1 cellular context compared by ENCODE assay signal in the genomic region with DNA sequence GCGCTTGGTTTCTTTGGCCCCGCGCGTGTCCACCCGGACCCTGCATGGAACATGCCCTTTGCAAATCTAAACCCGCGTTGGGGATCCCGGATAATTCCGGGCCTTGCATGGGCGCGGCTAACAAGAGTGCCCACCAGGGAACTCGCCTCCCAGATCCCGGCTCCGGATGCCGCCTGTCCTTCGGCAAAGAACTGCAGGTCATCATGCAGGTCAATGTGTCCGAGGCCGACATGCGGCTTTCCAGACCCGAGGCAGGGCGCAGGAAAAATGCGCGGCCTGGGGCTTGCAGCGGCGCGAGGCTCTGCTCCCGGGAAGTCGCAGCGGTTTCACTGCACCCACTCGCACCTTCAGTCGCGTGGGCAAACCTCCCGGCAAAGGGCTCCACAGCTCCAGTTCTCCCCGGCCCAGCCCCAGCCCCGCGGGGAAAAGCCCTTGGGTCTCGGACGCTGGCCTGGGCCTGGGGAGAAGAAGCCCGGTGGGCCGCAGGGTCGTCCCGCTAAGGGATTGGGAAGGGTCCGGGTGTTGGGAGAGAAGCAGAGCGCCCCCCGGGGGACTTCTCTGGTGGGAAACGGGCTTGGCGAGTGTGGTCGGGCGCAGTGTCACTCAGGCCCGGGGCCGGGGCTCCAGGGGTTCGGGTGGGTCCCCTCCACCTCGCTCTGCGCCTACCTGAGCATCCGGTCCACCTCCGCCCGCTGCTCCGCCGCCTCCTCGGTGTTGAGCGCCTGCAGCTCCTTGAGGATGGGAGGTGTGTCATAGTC.
TF ChIP-seq lines count a peak whose summit lies in the region.

No MANE protein-coding gene starts in this region.

TF ChIP-seq in HepG2, 621 proteins besides CTCF, POLR2A, EP300 and RAD21 (continued from another document):
- TF ChIP-seq ZNF670 (CRISPR knock-in tag; IDR thresholded peaks at IDR 0.05; ENCODE audit: borderline replicate concordance) (0 out of 2 replicates have a peak, but pooled peaks have one; percentile 68), SIX1 (CRISPR knock-in tag; IDR thresholded peaks at IDR 0.05; ENCODE audit: borderline replicate concordance) (no peak), ZKSCAN1 (IDR thresholded peaks at IDR 0.05; ENCODE audit: low read length) (no peak), ZNF431 (CRISPR knock-in tag; IDR thresholded peaks at IDR 0.05; ENCODE audit: borderline replicate concordance, low read depth) (no peak), NBN (conservative IDR thresholded peaks at IDR 0.05) (no peak), ZNF251 (CRISPR knock-in tag; IDR thresholded peaks at IDR 0.05) (no peak), KLF16 (CRISPR knock-in tag; IDR thresholded peaks at IDR 0.05) (no peak), ZNF782 (CRISPR knock-in tag; IDR thresholded peaks at IDR 0.05; ENCODE audit: borderline replicate concordance) (no peak), DPF2 (CRISPR knock-in tag; IDR thresholded peaks at IDR 0.05; ENCODE audit: borderline replicate concordance, low read depth) (no peak), ISL2 (CRISPR knock-in tag; IDR thresholded peaks at IDR 0.05) (no peak), ZNF775 (CRISPR knock-in tag; IDR thresholded peaks at IDR 0.05; ENCODE audit: borderline replicate concordance) (no peak), KDM2A (CRISPR knock-in tag; IDR thresholded peaks at IDR 0.05; ENCODE audit: borderline replicate concordance, low read depth) (0 out of 2 replicates have a peak, but pooled peaks have one; percentile 34), SALL1 (CRISPR knock-in tag; IDR thresholded peaks at IDR 0.05) (no peak; the same call in 1 of the 2 replicates), RBFOX2 (IDR thresholded peaks at IDR 0.05; ENCODE audit: low read depth, low read length) (peak; percentile 75), AGO1 (IDR thresholded peaks at IDR 0.05; ENCODE audit: low read depth, low read length, poor library complexity, severe bottlenecking) (peak; percentile 74), YY1 (IDR thresholded peaks at IDR 0.05; ENCODE audit: insufficient read depth, insufficient replicate concordance, low read depth, low read length) (no peak), REPIN1 (CRISPR knock-in tag; IDR thresholded peaks at IDR 0.05; ENCODE audit: borderline replicate concordance, low read depth) (no peak; the same call in 1 of the 2 replicates), ZNF496 (CRISPR knock-in tag; IDR thresholded peaks at IDR 0.05; ENCODE audit: insufficient replicate concordance) (no peak), RORA (CRISPR knock-in tag; IDR thresholded peaks at IDR 0.05) (no peak), FOSL1 (CRISPR knock-in tag; IDR thresholded peaks at IDR 0.05; ENCODE audit: borderline replicate concordance) (0 out of 2 replicates have a peak, but pooled peaks have one; percentile 24), JARID2 (CRISPR knock-in tag; IDR thresholded peaks at IDR 0.05; ENCODE audit: insufficient replicate concordance) (no peak), NR2F6 (IDR thresholded peaks at IDR 0.05) (peak; percentile 16; the same call in 1 of the 2 replicates), NR2F6 (CRISPR knock-in tag; IDR thresholded peaks at IDR 0.05) (no peak), ZBTB38 (CRISPR knock-in tag; IDR thresholded peaks at IDR 0.05) (0 out of 2 replicates have a peak, but pooled peaks have one; percentile 93)
- TF ChIP-seq, protein P1, sequence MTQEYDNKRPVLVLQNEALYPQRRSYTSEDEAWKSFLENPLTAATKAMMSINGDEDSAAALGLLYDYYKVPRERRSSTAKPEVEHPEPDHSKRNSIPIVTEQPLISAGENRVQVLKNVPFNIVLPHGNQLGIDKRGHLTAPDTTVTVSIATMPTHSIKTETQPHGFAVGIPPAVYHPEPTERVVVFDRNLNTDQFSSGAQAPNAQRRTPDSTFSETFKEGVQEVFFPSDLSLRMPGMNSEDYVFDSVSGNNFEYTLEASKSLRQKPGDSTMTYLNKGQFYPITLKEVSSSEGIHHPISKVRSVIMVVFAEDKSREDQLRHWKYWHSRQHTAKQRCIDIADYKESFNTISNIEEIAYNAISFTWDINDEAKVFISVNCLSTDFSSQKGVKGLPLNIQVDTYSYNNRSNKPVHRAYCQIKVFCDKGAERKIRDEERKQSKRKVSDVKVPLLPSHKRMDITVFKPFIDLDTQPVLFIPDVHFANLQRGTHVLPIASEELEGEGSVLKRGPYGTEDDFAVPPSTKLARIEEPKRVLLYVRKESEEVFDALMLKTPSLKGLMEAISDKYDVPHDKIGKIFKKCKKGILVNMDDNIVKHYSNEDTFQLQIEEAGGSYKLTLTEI (CRISPR knock-in tag; conservative IDR thresholded peaks at IDR 0.05) = no peak
- TF ChIP-seq, protein P2, sequence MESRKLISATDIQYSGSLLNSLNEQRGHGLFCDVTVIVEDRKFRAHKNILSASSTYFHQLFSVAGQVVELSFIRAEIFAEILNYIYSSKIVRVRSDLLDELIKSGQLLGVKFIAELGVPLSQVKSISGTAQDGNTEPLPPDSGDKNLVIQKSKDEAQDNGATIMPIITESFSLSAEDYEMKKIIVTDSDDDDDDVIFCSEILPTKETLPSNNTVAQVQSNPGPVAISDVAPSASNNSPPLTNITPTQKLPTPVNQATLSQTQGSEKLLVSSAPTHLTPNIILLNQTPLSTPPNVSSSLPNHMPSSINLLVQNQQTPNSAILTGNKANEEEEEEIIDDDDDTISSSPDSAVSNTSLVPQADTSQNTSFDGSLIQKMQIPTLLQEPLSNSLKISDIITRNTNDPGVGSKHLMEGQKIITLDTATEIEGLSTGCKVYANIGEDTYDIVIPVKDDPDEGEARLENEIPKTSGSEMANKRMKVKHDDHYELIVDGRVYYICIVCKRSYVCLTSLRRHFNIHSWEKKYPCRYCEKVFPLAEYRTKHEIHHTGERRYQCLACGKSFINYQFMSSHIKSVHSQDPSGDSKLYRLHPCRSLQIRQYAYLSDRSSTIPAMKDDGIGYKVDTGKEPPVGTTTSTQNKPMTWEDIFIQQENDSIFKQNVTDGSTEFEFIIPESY (CRISPR knock-in tag; IDR thresholded peaks at IDR 0.05) = 0 out of 2 replicates have a peak, but pooled peaks have one; percentile 4
- TF ChIP-seq, protein P3, sequence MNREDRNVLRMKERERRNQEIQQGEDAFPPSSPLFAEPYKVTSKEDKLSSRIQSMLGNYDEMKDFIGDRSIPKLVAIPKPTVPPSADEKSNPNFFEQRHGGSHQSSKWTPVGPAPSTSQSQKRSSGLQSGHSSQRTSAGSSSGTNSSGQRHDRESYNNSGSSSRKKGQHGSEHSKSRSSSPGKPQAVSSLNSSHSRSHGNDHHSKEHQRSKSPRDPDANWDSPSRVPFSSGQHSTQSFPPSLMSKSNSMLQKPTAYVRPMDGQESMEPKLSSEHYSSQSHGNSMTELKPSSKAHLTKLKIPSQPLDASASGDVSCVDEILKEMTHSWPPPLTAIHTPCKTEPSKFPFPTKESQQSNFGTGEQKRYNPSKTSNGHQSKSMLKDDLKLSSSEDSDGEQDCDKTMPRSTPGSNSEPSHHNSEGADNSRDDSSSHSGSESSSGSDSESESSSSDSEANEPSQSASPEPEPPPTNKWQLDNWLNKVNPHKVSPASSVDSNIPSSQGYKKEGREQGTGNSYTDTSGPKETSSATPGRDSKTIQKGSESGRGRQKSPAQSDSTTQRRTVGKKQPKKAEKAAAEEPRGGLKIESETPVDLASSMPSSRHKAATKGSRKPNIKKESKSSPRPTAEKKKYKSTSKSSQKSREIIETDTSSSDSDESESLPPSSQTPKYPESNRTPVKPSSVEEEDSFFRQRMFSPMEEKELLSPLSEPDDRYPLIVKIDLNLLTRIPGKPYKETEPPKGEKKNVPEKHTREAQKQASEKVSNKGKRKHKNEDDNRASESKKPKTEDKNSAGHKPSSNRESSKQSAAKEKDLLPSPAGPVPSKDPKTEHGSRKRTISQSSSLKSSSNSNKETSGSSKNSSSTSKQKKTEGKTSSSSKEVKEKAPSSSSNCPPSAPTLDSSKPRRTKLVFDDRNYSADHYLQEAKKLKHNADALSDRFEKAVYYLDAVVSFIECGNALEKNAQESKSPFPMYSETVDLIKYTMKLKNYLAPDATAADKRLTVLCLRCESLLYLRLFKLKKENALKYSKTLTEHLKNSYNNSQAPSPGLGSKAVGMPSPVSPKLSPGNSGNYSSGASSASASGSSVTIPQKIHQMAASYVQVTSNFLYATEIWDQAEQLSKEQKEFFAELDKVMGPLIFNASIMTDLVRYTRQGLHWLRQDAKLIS (CRISPR knock-in tag; IDR thresholded peaks at IDR 0.05) = no peak
- TF ChIP-seq, protein P4, sequence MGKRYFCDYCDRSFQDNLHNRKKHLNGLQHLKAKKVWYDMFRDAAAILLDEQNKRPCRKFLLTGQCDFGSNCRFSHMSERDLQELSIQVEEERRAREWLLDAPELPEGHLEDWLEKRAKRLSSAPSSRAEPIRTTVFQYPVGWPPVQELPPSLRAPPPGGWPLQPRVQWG (CRISPR knock-in tag; IDR thresholded peaks at IDR 0.05; ENCODE audit: borderline replicate concordance, low read depth) = no peak
- TF ChIP-seq, protein P5, sequence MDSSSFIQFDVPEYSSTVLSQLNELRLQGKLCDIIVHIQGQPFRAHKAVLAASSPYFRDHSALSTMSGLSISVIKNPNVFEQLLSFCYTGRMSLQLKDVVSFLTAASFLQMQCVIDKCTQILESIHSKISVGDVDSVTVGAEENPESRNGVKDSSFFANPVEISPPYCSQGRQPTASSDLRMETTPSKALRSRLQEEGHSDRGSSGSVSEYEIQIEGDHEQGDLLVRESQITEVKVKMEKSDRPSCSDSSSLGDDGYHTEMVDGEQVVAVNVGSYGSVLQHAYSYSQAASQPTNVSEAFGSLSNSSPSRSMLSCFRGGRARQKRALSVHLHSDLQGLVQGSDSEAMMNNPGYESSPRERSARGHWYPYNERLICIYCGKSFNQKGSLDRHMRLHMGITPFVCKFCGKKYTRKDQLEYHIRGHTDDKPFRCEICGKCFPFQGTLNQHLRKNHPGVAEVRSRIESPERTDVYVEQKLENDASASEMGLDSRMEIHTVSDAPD (CRISPR knock-in tag; IDR thresholded peaks at IDR 0.05) = peak; percentile 59
- TF ChIP-seq, protein P6, sequence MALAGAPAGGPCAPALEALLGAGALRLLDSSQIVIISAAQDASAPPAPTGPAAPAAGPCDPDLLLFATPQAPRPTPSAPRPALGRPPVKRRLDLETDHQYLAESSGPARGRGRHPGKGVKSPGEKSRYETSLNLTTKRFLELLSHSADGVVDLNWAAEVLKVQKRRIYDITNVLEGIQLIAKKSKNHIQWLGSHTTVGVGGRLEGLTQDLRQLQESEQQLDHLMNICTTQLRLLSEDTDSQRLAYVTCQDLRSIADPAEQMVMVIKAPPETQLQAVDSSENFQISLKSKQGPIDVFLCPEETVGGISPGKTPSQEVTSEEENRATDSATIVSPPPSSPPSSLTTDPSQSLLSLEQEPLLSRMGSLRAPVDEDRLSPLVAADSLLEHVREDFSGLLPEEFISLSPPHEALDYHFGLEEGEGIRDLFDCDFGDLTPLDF (CRISPR knock-in tag; IDR thresholded peaks at IDR 0.05) = no peak
TF ChIP-seq in HepG2: peak in this region for 86.
